Comparison of ENCODE assay signal across 19 cellular contexts in the genomic region with DNA sequence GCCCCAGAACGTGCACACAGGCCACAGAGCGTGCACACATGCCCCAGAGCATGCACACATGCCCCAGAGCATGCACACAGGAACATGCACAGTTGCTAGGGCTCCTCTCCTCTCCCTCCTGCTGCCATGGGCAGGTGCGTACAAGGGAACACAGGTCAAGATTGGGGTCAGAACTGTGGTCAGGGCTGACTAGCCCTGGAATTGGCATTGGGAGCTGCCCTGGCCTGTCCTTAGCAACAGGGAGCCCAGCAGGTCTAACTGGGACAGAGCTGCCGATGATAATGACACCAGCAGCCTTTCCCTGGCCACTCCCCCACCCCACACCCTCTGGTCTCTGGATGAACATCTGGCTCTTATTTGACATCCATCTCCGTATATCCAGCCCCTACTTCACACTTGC. TPM values are rescaled to one million over a fixed set of nuclear protein-coding genes. Genes with fewer than 3 reads are reported as not detected.
A peak's percentile ranks its signal among the peaks of the same experiment; 100 is the strongest.
DNase-seq lines count a peak whose midpoint lies in the region; ATAC-seq, FAIRE-seq and TF ChIP-seq lines count a peak whose summit lies in the region.
"Had no signal": no experiment of that assay in that cellular context is flagged by ENCODE, and none has a peak within 500 bp of the region (broad histone marks: within the 10 kb centered on the region; RNA-seq: fewer than 3 reads in every experiment).

No MANE protein-coding gene starts in this region.

- 40 to 58% (median 56%) methylated on average over 5 of the region's 5 CpGs for WGBS in small intestine, 3 donors

- H3K9ac ChIP-seq in PC-3 (ENCODE audit: low read length), result no peak overlapping the region

- no peaks in the 10 kb centered on the region for H4K20me1 ChIP-seq in PC-3 (ENCODE audit: low read length)

- H3K27ac ChIP-seq in PC-3 (ENCODE audit: low read length) (peak overlapping the region; percentile 39), small intestine (ENCODE audit: low read depth in 1 of 2, low read length in 1 of 2) (peak overlapping the region; percentile 72 to 90)

- no peak overlapping the region for H3K27ac Mint-ChIP-seq in chondrocyte (ENCODE audit: unreplicated experiment)
- no peak overlapping the region for H3K27ac Mint-ChIP-seq in Caco-2 (ENCODE audit: unreplicated experiment)
- H3K27ac Mint-ChIP-seq: activated naive CD8-positive, alpha-beta T cell treated with anti-CD3 and anti-CD28 coated beads, Interleukin-2, amount 50 U/mL, for 24 hours; B cell had no signal

- POLR2A ChIA-PET in PC-3 (lab: Charles Lee; ENCODE audit: unreplicated experiment) (no interaction called here), Caco-2 (lab: Charles Lee) (no interaction called here)

- H3K36me3 Mint-ChIP-seq in chondrocyte (ENCODE audit: low read depth) (peaks cover 26% of the 10 kb centered on the region), Caco-2 (ENCODE audit: insufficient read depth, unreplicated experiment) (no peaks in the 10 kb centered on the region)

- no peak overlapping the region for H2AFZ ChIP-seq in PC-3 (ENCODE audit: low read length)

- H3K79me2 ChIP-seq in PC-3 (ENCODE audit: low read length), result peaks cover 58% of the 10 kb centered on the region

- BruUV-seq in PC-3 (replicated peaks; lab: Mats Ljungman, UMichigan), result no TSS peak
- BruUV-seq in Caco-2 (replicated peaks; lab: Mats Ljungman, UMichigan), result no TSS peak

- intact Hi-C loops in PC-3 (cut with micrococcal nuclease) (loop anchor here (10.0 kb wide), 1 partner anchor 55 kb away; no protein-coding TSS in a partner anchor), Caco-2 (cut with micrococcal nuclease; ENCODE audit: unreplicated experiment) (no loop called here)

- H3K4me2 ChIP-seq in PC-3 (ENCODE audit: low read length), result no peak overlapping the region

- TF ChIP-seq CTCF in PC-3 (conservative IDR thresholded peaks at IDR 0.05; ENCODE audit: low read depth, low read length) (no peak), chondrocyte (IDR thresholded peaks at IDR 0.05) (no peak), GM13977 (IDR thresholded peaks at IDR 0.05; ENCODE audit: extremely low read depth, insufficient read depth, missing control alignments) (no peak), Caco-2 (IDR thresholded peaks at IDR 0.05; ENCODE audit: insufficient read depth in 1 of 2, low read depth in 1 of 2, low read length in 1 of 2, severe bottlenecking in 1 of 2, unreplicated experiment in 1 of 2) (no peak)

- no peak for FAIRE-seq in small intestine (lab: Jason Lieb, UNC)
- FAIRE-seq: GM18507 had no signal

- no peaks in the 10 kb centered on the region for H3F3A ChIP-seq in PC-3 (ENCODE audit: low read length, unreplicated experiment)

- H3K27me3 Mint-ChIP-seq in chondrocyte (ENCODE audit: low read depth) (no peaks in the 10 kb centered on the region), Caco-2 (ENCODE audit: insufficient read depth, unreplicated experiment) (peaks cover 5% of the 10 kb centered on the region)

- H3K36me3 ChIP-seq in PC-3 (ENCODE audit: low read depth, low read length), result peaks cover 4% of the 10 kb centered on the region
- peaks cover 0 to 4% of the 10 kb centered on the region in 2 donors for H3K36me3 ChIP-seq in small intestine (ENCODE audit: control insufficient read depth in 2 of 2, insufficient read depth in 2 of 2, low read length in 2 of 2)
- no peaks in the 10 kb centered on the region for H3K36me3 ChIP-seq in Caco-2 (ENCODE audit: control insufficient read depth, insufficient read depth, low read length)

- H3K27me3 ChIP-seq in PC-3 (ENCODE audit: low read length) (no peaks in the 10 kb centered on the region), small intestine (ENCODE audit: control insufficient read depth in 2 of 2, insufficient read depth in 2 of 2, low read length in 2 of 2) (peaks cover 0 to 5% of the 10 kb centered on the region in 2 donors), Caco-2 (replicated peaks; ENCODE audit: control insufficient read depth, insufficient read depth, low read length) (no peaks in the 10 kb centered on the region; the same call in 1 of the 2 replicates)

- H3K4me1 ChIP-seq in PC-3 (ENCODE audit: insufficient read depth, low read length) (peaks cover 46% of the 10 kb centered on the region), small intestine (ENCODE audit: control insufficient read depth in 2 of 2, insufficient read depth in 1 of 2, low read depth in 1 of 2, low read length in 1 of 2) (peaks cover 10 to 21% of the 10 kb centered on the region in 2 donors), Caco-2 (peaks cover 17% of the 10 kb centered on the region)

- H3K4me3 ChIP-seq in PC-3 (ENCODE audit: low read length), result no peak overlapping the region
- H3K4me3 ChIP-seq in small intestine (ENCODE audit: low read depth in 1 of 2, low read length in 2 of 2), result no peak overlapping the region
- no peak overlapping the region for H3K4me3 ChIP-seq in Caco-2 (ENCODE audit: low read depth, low read length)

- no peaks in the 10 kb centered on the region for H3K9me3 ChIP-seq in PC-3 (ENCODE audit: low read length)
- H3K9me3 ChIP-seq in small intestine (ENCODE audit: control insufficient read depth, low read depth), result no peaks in the 10 kb centered on the region
- H3K9me3 ChIP-seq in Caco-2, result no peaks in the 10 kb centered on the region

- H3K9me3 Mint-ChIP-seq in chondrocyte (ENCODE audit: low read depth) (no peaks in the 10 kb centered on the region), Caco-2 (ENCODE audit: unreplicated experiment) (no peaks in the 10 kb centered on the region)
- H3K9me3 Mint-ChIP-seq: activated naive CD8-positive, alpha-beta T cell treated with anti-CD3 and anti-CD28 coated beads, Interleukin-2, amount 50 U/mL, for 24 hours; central memory CD8-positive, alpha-beta T cell had no signal

- CTCF ChIA-PET in PC-3 (lab: Charles Lee), result no interaction called here
- CTCF ChIA-PET in Caco-2 (lab: Charles Lee), result no interaction called here

- in situ Hi-C loops in GM13977 (cut with MboI; ENCODE audit: low pct_unique_long_range_greater_than_20kb, low sequenced_read_pairs, unreplicated experiment), result no loop called here

- DNase-seq in PC-3 (no peak), chondrocyte (ENCODE audit: low spot score) (peak; percentile 61), islet precursor cell (peak; percentile 43), small intestine (peak; percentile 47), GM13977 (ENCODE audit: low spot score) (no peak), Caco-2 (no peak)
- DNase-seq: activated CD4-positive, alpha-beta T cell treated with anti-CD3 and anti-CD28 coated beads, Interleukin-2, amount 50 U/mL, for 1 hour; activated naive CD8-positive, alpha-beta T cell treated with anti-CD3 and anti-CD28 coated beads, Interleukin-2, amount 50 U/mL, for 24 hours; activated T-cell treated with anti-CD3 and anti-CD28 coated beads, Interleukin-2, amount 50 U/mL, for 48 hours; DMS 273 treated with DMSO at 0.1 percent for 48 hours; Karpas-422; naive B cell; NCI-H1436; T1000 had no signal

- TF ChIP-seq POLR2A in GM18505 (IDR thresholded peaks at IDR 0.05; ENCODE audit: borderline replicate concordance, extremely low read depth, insufficient read depth, insufficient read length), result no peak

- H3K4me1 Mint-ChIP-seq in chondrocyte (ENCODE audit: low read depth) (peaks cover 31% of the 10 kb centered on the region), Caco-2 (ENCODE audit: low read depth, unreplicated experiment) (peaks cover 25% of the 10 kb centered on the region)
- H3K4me1 Mint-ChIP-seq: activated naive CD8-positive, alpha-beta T cell treated with anti-CD3 and anti-CD28 coated beads, Interleukin-2, amount 50 U/mL, for 24 hours; B cell; central memory CD8-positive, alpha-beta T cell had no signal

- no peak overlapping the region for H3K4me3 Mint-ChIP-seq in chondrocyte (ENCODE audit: unreplicated experiment)
- no peak overlapping the region for H3K4me3 Mint-ChIP-seq in Caco-2 (ENCODE audit: unreplicated experiment)
- H3K4me3 Mint-ChIP-seq: activated naive CD8-positive, alpha-beta T cell treated with anti-CD3 and anti-CD28 coated beads, Interleukin-2, amount 50 U/mL, for 24 hours; B cell; central memory CD8-positive, alpha-beta T cell; naive B cell had no signal

- ATAC-seq in PC-3, result no peak
- no peak for ATAC-seq in GM18505 (IDR thresholded peaks at IDR 0.05; ENCODE audit: unreplicated experiment)
- no peak for ATAC-seq in GM19328 (IDR thresholded peaks at IDR 0.05; ENCODE audit: unreplicated experiment)
- ATAC-seq: activated naive CD8-positive, alpha-beta T cell treated with anti-CD3 and anti-CD28 coated beads, Interleukin-2, amount 50 U/mL, for 24 hours had no signal

- H3K9me2 ChIP-seq in PC-3 (replicated peaks; ENCODE audit: low read length), result no peaks in the 10 kb centered on the region

RNA-seq across cellular contexts. Expression of a gene that starts 8.0 kb away (rescaled TPM):
- total RNA-seq in PC-3 (2014; rRNA removed), result 53.0 and 55.8 TPM in 2 replicates
- 10.9 to 85.4 TPM (median 82.9 TPM) in 3 replicates for total RNA-seq in chondrocyte
- polyA plus RNA-seq in small intestine, result 10 to 100 TPM; 15.7 to 43.9 (median 15.9) TPM
- total RNA-seq in Caco-2 (2022), result 1.5 and 1.8 TPM in 2 replicates
- total RNA-seq: B cell had no signal

RNA-seq across cellular contexts. Expression of a gene that starts 53.4 kb away (rescaled TPM):
- total RNA-seq in PC-3 (2014; rRNA removed) (46.6 and 58.9 TPM in 2 replicates), chondrocyte (43.8 to 52.4 TPM (median 45.0 TPM) in 3 replicates), Caco-2 (2022) (67.6 and 78.6 TPM in 2 replicates)
- polyA plus RNA-seq in small intestine, result 10 to 100 TPM; 32.2 to 45.4 (median 43.5) TPM

Comparison
In these comparisons a context has a peak if more than half of its experiments do, and no peak if none do; other contexts are left out.
1. DNase-seq: peak in chondrocyte (single experiment), islet precursor cell (single experiment) and small intestine (single experiment); none in PC-3 (single experiment), GM13977 (single experiment) and Caco-2 (0 of 2).